ENCODE assay signal across 8 cellular contexts in genomic region chr15:81303241-81304225, GRCh38. TPM values are rescaled to one million over a fixed set of nuclear protein-coding genes. Genes with fewer than 3 reads are reported as not detected.
DNase-seq lines count a peak whose midpoint lies in the region; ATAC-seq and TF ChIP-seq lines count a peak whose summit lies in the region.

No MANE protein-coding gene starts in this region.

- H3K4me1 ChIP-seq in NT2/D1 (ENCODE audit: insufficient read depth, insufficient read length) (peaks cover 9% of the 10 kb centered on the region), ectodermal cell (ENCODE audit: control insufficient read depth, insufficient read depth, low read length) (peaks cover 12% of the 10 kb centered on the region), neuron (ENCODE audit: insufficient read depth, low read length) (peaks cover 9% of the 10 kb centered on the region), ovary (ENCODE audit: insufficient read depth) (no peaks in the 10 kb centered on the region)

- no peak overlapping the region for H3K9ac ChIP-seq in NT2/D1 (ENCODE audit: insufficient read length, low read depth)

- no peak for TF ChIP-seq CTCF in GM12875 (IDR thresholded peaks at IDR 0.05; ENCODE audit: borderline replicate concordance, insufficient read depth, low read depth, low read length)
- no peak for TF ChIP-seq CTCF in ovary (IDR thresholded peaks at IDR 0.05)

- H2AFZ ChIP-seq in neuron (ENCODE audit: low read depth, low read length), result peak overlapping the region; percentile 70

- 46 to 55% methylated on average over 8 to 9 of the region's 9 CpGs for WGBS in ectodermal cell, 2 experiments
- WGBS in ovary, 3 donors, result 83 to 86% (median 83%) methylated on average over 9 of the region's 9 CpGs

- no peak for ATAC-seq in HG02870 (IDR thresholded peaks at IDR 0.05; ENCODE audit: unreplicated experiment)

- H3K36me3 ChIP-seq in NT2/D1 (ENCODE audit: insufficient read depth, insufficient read length, low read length) (no peaks in the 10 kb centered on the region), ectodermal cell (ENCODE audit: control insufficient read depth, insufficient read depth, low read length) (no peaks in the 10 kb centered on the region), neuron (ENCODE audit: insufficient read depth, low read length) (no peaks in the 10 kb centered on the region), ovary (no peaks in the 10 kb centered on the region)

- H3K9me3 ChIP-seq in NT2/D1 (ENCODE audit: insufficient read depth, low read length) (no peaks in the 10 kb centered on the region), ectodermal cell (ENCODE audit: control insufficient read depth, low read length) (no peaks in the 10 kb centered on the region), neuron (ENCODE audit: low read length) (no peaks in the 10 kb centered on the region), ovary (no peaks in the 10 kb centered on the region)

- no peak for TF ChIP-seq POLR2A in ovary (IDR thresholded peaks at IDR 0.05)

- H3K27ac ChIP-seq in ectodermal cell (ENCODE audit: insufficient read depth, low read depth, low read length, poor library complexity, severe bottlenecking) (peak overlapping the region; percentile 40), ovary (no peak overlapping the region)

- intact Hi-C loops in ovary (cut with DNase I), result no loop called here

- DNase-seq in NT2/D1 (ENCODE audit: low read depth, low spot score), result peak; percentile 58
- DNase-seq in NCI-H524 (lab: John Stamatoyannopoulos, UW), result no peak
- DNase-seq in GDM1 (lab: John Stamatoyannopoulos, UW), result no peak
- DNase-seq in ovary, result no peak

- TF ChIP-seq EP300 in ovary (IDR thresholded peaks at IDR 0.05), result no peak

- H3K4me3 ChIP-seq in GM12875 (ENCODE audit: low read depth, low read length) (peak overlapping the region; percentile 65), NT2/D1 (ENCODE audit: insufficient read length, low read depth) (no peak overlapping the region), ectodermal cell (ENCODE audit: insufficient read depth, low read depth, low read length) (no peak overlapping the region), neuron (ENCODE audit: low read length) (no peak overlapping the region), ovary (no peak overlapping the region)

- H3K27me3 ChIP-seq in NT2/D1 (ENCODE audit: insufficient read depth, insufficient read length) (no peaks in the 10 kb centered on the region), ectodermal cell (ENCODE audit: control insufficient read depth, insufficient read depth, low read length, poor library complexity, severe bottlenecking) (no peaks in the 10 kb centered on the region), neuron (ENCODE audit: insufficient read depth, low read length) (peaks cover 10% of the 10 kb centered on the region), ovary (no peaks in the 10 kb centered on the region)

RNA-seq across cellular contexts. Expression of gene STARD5, which starts 20.4 kb away (rescaled TPM):
- polyA plus RNA-seq in ectodermal cell (2013, experiment 1 of 4), result 6.6 TPM
- polyA plus RNA-seq in ectodermal cell (2013, experiment 2 of 4), result 7.9 TPM
- 6.9 TPM for polyA plus RNA-seq in ectodermal cell (2013, experiment 3 of 4)
- 8.1 TPM for polyA plus RNA-seq in ectodermal cell (2013, experiment 4 of 4)
- total RNA-seq in ovary, result 1 to 10 TPM; 3.8 to 8.6 (median 6.1) TPM
- 1 to 10 TPM; 6.3 to 9.4 TPM for polyA plus RNA-seq in ovary
